Comparison of ENCODE assay signal across 10 cellular contexts in the genomic region with DNA sequence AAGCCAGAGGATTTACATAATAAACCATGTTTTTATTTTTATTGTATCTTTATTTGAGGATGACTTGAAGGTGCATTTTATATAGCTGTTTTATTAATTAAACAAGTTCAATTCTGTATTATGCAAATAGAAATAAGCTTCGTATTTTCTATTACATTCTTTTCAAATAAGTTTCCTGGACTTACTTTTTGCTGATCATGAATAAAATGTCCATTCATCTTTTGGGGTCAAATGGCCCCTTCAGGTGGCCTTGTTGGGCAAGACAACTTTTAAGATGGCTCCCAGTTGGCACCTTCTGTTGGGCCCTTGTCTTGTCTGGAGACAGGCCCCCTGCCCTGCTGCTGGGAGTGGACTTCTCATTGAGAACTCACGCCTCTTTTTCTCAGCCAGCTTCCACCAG.
"Had no signal": no experiment of that assay in that cellular context is flagged by ENCODE, and none has a peak within 500 bp of the region (broad histone marks: within the 10 kb centered on the region; RNA-seq: fewer than 3 reads in every experiment).

No MANE protein-coding gene starts in this region.

- ATAC-seq: HCT116 had no signal

- DNase-seq: GM23248, GOT3, H7, HFFc6, Karpas-422, KBM-7 had no signal

- H3K4me3 ChIP-seq: GM23248, HAP-1 had no signal

- H3K4me1 ChIP-seq: HAP-1 had no signal

- H3K27ac ChIP-seq: GM23248, HL-60, KMS-11 had no signal

- H3K9me3 ChIP-seq: HAP-1 had no signal

- H3K4me2 ChIP-seq: KMS-11 had no signal

- H3K36me3 ChIP-seq: HAP-1 had no signal

- H2AFZ ChIP-seq: GM23248 had no signal

- H3K9ac ChIP-seq: GM23248, KMS-11 had no signal
